Comparison of ENCODE assay signal across 1 cellular context in genomic region chr2:217394510-217395351, GRCh38.
TF ChIP-seq lines count a peak whose summit lies in the region.

No MANE protein-coding gene starts in this region.

TF ChIP-seq in SK-N-SH, 30 proteins besides CTCF, POLR2A, EP300 and RAD21 (continued from another document):
- TF ChIP-seq, protein P1, sequence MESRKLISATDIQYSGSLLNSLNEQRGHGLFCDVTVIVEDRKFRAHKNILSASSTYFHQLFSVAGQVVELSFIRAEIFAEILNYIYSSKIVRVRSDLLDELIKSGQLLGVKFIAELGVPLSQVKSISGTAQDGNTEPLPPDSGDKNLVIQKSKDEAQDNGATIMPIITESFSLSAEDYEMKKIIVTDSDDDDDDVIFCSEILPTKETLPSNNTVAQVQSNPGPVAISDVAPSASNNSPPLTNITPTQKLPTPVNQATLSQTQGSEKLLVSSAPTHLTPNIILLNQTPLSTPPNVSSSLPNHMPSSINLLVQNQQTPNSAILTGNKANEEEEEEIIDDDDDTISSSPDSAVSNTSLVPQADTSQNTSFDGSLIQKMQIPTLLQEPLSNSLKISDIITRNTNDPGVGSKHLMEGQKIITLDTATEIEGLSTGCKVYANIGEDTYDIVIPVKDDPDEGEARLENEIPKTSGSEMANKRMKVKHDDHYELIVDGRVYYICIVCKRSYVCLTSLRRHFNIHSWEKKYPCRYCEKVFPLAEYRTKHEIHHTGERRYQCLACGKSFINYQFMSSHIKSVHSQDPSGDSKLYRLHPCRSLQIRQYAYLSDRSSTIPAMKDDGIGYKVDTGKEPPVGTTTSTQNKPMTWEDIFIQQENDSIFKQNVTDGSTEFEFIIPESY (IDR thresholded peaks at IDR 0.05; ENCODE audit: borderline replicate concordance, low read depth) = no peak
- TF ChIP-seq USF2 (IDR thresholded peaks at IDR 0.05; ENCODE audit: borderline replicate concordance, low read depth, low read length) (no peak), POLR2AphosphoS5 (IDR thresholded peaks at IDR 0.05; ENCODE audit: low read depth, low read length) (no peak), FOSL2 (IDR thresholded peaks at IDR 0.05; ENCODE audit: borderline replicate concordance, low read depth) (no peak), USF1 (IDR thresholded peaks at IDR 0.05; ENCODE audit: borderline replicate concordance, low read depth) (no peak), GATA2 (CRISPR knock-in tag; IDR thresholded peaks at IDR 0.05) (no peak)
- TF ChIP-seq, protein P2, sequence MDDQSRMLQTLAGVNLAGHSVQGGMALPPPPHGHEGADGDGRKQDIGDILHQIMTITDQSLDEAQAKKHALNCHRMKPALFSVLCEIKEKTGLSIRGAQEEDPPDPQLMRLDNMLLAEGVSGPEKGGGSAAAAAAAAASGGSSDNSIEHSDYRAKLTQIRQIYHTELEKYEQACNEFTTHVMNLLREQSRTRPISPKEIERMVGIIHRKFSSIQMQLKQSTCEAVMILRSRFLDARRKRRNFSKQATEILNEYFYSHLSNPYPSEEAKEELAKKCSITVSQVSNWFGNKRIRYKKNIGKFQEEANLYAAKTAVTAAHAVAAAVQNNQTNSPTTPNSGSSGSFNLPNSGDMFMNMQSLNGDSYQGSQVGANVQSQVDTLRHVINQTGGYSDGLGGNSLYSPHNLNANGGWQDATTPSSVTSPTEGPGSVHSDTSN (IDR thresholded peaks at IDR 0.05) = no peak
